Comparison of ENCODE assay signal across 1 cellular context in the genomic region with DNA sequence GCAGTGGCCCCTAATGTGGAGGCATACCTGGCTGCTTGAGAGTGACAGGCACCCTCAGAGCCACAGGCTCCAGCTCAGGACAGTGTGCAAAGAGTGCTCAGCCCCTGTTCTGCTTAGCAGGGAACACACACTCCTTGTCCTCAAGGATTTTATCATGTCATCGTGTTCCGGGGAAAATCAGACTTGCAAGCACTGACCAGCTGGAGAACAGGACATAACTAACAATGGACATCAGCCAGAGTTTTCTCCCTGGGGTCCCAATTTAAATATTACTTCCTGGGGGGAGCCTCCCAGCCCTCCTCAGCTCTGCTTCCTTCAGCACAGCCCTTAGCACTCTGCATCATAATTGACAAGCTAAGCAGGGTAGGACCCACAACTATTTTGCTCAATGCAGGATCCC.
TF ChIP-seq lines count a peak whose summit lies in the region.

No MANE protein-coding gene starts in this region.

TF ChIP-seq in H1, 55 proteins besides CTCF, POLR2A, EP300 and RAD21:
- TF ChIP-seq SIRT6 (IDR thresholded peaks at IDR 0.05; ENCODE audit: low read length) (no peak), CHD2 (IDR thresholded peaks at IDR 0.05; ENCODE audit: low read length) (no peak), TEAD4 (IDR thresholded peaks at IDR 0.05; ENCODE audit: low read depth, low read length) (no peak), BCL11A (IDR thresholded peaks at IDR 0.05; ENCODE audit: low read depth in 2 of 2, low read length in 2 of 2) (no peak), ZNF274 (IDR thresholded peaks at IDR 0.05; ENCODE audit: borderline replicate concordance, extremely low read depth, low read length) (no peak), SP4 (IDR thresholded peaks at IDR 0.05; ENCODE audit: low read length) (no peak), GTF2F1 (IDR thresholded peaks at IDR 0.05; ENCODE audit: borderline replicate concordance, low read depth, low read length) (no peak), HDAC6 (IDR thresholded peaks at IDR 0.05; ENCODE audit: low read depth, low read length) (no peak), EGR1 (IDR thresholded peaks at IDR 0.05; ENCODE audit: borderline replicate concordance, low read depth, low read length) (no peak), SP1 (IDR thresholded peaks at IDR 0.05; ENCODE audit: low read depth, low read length) (no peak), SAP30 (IDR thresholded peaks at IDR 0.05; ENCODE audit: insufficient read depth, insufficient replicate concordance, low read length) (no peak)
